In genomic region chr11:46389450-46390330, GRCh38 we compare ENCODE assay signal across 1 cellular context.
TF ChIP-seq lines count a peak whose summit lies in the region.

No MANE protein-coding gene starts in this region.

TF ChIP-seq in K562, 482 proteins besides CTCF, POLR2A, EP300 and RAD21 (continued from another document):
- TF ChIP-seq ZFP91 (CRISPR knock-in tag; IDR thresholded peaks at IDR 0.05) (0 out of 2 replicates have a peak, but pooled peaks have one; percentile 18), GATAD2A (IDR thresholded peaks at IDR 0.05) (0 out of 2 replicates have a peak, but pooled peaks have one; percentile 52), CCAR2 (IDR thresholded peaks at IDR 0.05; ENCODE audit: low read depth, low read length) (no peak), MYNN (IDR thresholded peaks at IDR 0.05) (peak; percentile 62; the same call in 1 of the 2 replicates), MYNN (CRISPR knock-in tag; IDR thresholded peaks at IDR 0.05) (no peak), ZBTB26 (CRISPR knock-in tag; IDR thresholded peaks at IDR 0.05) (no peak), PKNOX1 (IDR thresholded peaks at IDR 0.05) (no peak), STAG1 (CRISPR knock-in tag; IDR thresholded peaks at IDR 0.05; ENCODE audit: borderline replicate concordance) (peak; percentile 84), SREBF1 (IDR thresholded peaks at IDR 0.05; ENCODE audit: borderline replicate concordance, low read depth, low read length) (no peak), ZNF740 (CRISPR knock-in tag; IDR thresholded peaks at IDR 0.05) (0 out of 2 replicates have a peak, but pooled peaks have one; percentile 25), ZNF740 (tag; IDR thresholded peaks at IDR 0.05) (no peak), HDAC6 (IDR thresholded peaks at IDR 0.05; ENCODE audit: low read depth, low read length) (no peak), SMC3 (conservative IDR thresholded peaks at IDR 0.05; ENCODE audit: insufficient read depth, low read depth, low read length) (peak; percentile 69), ZNF699 (CRISPR knock-in tag; IDR thresholded peaks at IDR 0.05; ENCODE audit: insufficient replicate concordance) (no peak), CHD1 (IDR thresholded peaks at IDR 0.05; ENCODE audit: low read length) (no peak), ATF1 (CRISPR knock-in tag; IDR thresholded peaks at IDR 0.05) (no peak), ATF1 (tag; IDR thresholded peaks at IDR 0.05) (0 out of 2 replicates have a peak, but pooled peaks have one; percentile 40), ZNF583 (CRISPR knock-in tag; IDR thresholded peaks at IDR 0.05) (no peak), ZBTB7A (IDR thresholded peaks at IDR 0.05; ENCODE audit: borderline replicate concordance, control insufficient read depth, low read depth, low read length) (peak; percentile 77; the same call in 1 of the 2 replicates), ETV5 (CRISPR knock-in tag; IDR thresholded peaks at IDR 0.05; ENCODE audit: low read depth) (peak; percentile 64; the same call in 1 of the 2 replicates), PHF20 (IDR thresholded peaks at IDR 0.05; ENCODE audit: partially characterized antibody) (peak; percentile 26), BHLHE40 (IDR thresholded peaks at IDR 0.05; ENCODE audit: low read length) (peak; percentile 54), PRDM10 (IDR thresholded peaks at IDR 0.05; ENCODE audit: partially characterized antibody) (no peak), ZNF263 (CRISPR knock-in tag; IDR thresholded peaks at IDR 0.05; ENCODE audit: borderline replicate concordance) (0 out of 2 replicates have a peak, but pooled peaks have one; percentile 17), PHF8 (IDR thresholded peaks at IDR 0.05; ENCODE audit: borderline replicate concordance, low read length) (no peak), KDM2B (CRISPR knock-in tag; IDR thresholded peaks at IDR 0.05) (0 out of 2 replicates have a peak, but pooled peaks have one; percentile 56), E2F1 (CRISPR knock-in tag; IDR thresholded peaks at IDR 0.05) (no peak), NRF1 (conservative IDR thresholded peaks at IDR 0.05 in 1 of 2, IDR thresholded peaks at IDR 0.05 in 1 of 2) (peak in 1 of 2 experiments; percentile 38; a peak in 2 of 4 replicates), L3MBTL2 (IDR thresholded peaks at IDR 0.05) (peak; percentile 10; the same call in 1 of the 2 replicates), ARID3A (IDR thresholded peaks at IDR 0.05; ENCODE audit: borderline replicate concordance, low read depth, low read length) (no peak), CUX1 (CRISPR knock-in tag; IDR thresholded peaks at IDR 0.05) (no peak), ZNF124 (CRISPR knock-in tag; IDR thresholded peaks at IDR 0.05) (no peak), TCF3 (CRISPR knock-in tag; IDR thresholded peaks at IDR 0.05) (0 out of 2 replicates have a peak, but pooled peaks have one; percentile 7), ZNF431 (CRISPR knock-in tag; IDR thresholded peaks at IDR 0.05) (no peak), TEAD1 (CRISPR knock-in tag; IDR thresholded peaks at IDR 0.05) (no peak; a peak in 1 of 4 replicates)
